Comparison of ENCODE assay signal across 1 cellular context in the genomic region with DNA sequence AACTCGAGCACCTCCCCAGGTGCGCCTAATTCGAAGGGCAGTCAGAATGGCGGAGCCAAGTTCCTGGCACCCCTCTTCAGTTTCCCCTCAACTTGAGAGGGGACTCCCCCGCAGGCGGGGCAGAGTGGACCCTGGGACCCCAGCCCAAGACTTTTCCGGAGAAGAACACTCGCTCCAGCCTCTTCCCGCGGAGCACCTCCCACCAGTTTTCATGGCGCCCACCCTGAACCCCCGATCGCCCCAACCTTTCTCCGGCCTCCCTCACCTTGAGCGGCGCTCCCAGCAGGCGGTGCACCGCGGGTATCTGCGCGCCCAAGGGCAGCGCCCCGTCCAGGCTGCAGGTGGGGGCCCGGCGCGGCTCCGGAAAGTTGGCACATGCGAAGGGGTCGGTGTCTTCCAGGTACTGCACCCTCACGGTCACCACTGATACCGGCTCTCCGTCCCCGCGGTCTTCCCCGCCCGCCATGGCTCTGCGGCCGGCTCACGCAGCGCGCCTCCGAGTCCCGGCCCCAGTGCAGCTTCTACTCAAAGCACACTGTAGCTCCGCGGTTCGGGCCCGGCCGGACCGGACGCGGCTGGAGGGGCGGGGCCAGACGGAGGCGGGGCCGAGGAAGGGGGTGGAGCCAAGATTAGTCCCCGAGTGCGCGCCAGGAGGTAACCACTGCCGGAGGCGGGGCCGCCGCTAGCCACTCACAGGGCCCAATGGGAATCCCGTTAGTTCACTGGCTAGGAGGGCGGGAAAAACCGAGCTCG.
TF ChIP-seq lines count a peak whose summit lies in the region.

Gene FHOD1 (minus strand): TSS at position 537 of the 753 bp plus-strand sequence. CDS start 71 bp downstream, at position 466.

TF ChIP-seq in HepG2, 621 proteins besides CTCF, POLR2A, EP300 and RAD21 (continued from another document and continues in another):
- TF ChIP-seq PAX8 (CRISPR knock-in tag; IDR thresholded peaks at IDR 0.05; ENCODE audit: borderline replicate concordance) (peak; percentile 67; the same call in 1 of the 2 replicates), RFX3 (CRISPR knock-in tag; IDR thresholded peaks at IDR 0.05) (no peak; the same call in 1 of the 2 replicates), DNMT3B (CRISPR knock-in tag; conservative IDR thresholded peaks at IDR 0.05) (no peak), WIZ (CRISPR knock-in tag; IDR thresholded peaks at IDR 0.05) (no peak), SIX4 (CRISPR knock-in tag; IDR thresholded peaks at IDR 0.05) (0 out of 2 replicates have a peak, but pooled peaks have one; percentile 17), POLR2G (IDR thresholded peaks at IDR 0.05; ENCODE audit: low read depth, low read length) (peak; percentile 73), MIXL1 (CRISPR knock-in tag; IDR thresholded peaks at IDR 0.05) (0 out of 2 replicates have a peak, but pooled peaks have one; percentile 64), GZF1 (CRISPR knock-in tag; IDR thresholded peaks at IDR 0.05) (no peak), MAFF (IDR thresholded peaks at IDR 0.05; ENCODE audit: low read depth, low read length) (no peak), NCOA1 (CRISPR knock-in tag; IDR thresholded peaks at IDR 0.05) (no peak), ZNF839 (CRISPR knock-in tag; IDR thresholded peaks at IDR 0.05; ENCODE audit: borderline replicate concordance) (no peak), ZNF7 (CRISPR knock-in tag; IDR thresholded peaks at IDR 0.05) (no peak), SP4 (CRISPR knock-in tag; IDR thresholded peaks at IDR 0.05) (peak; percentile 86), ZNF781 (CRISPR knock-in tag; IDR thresholded peaks at IDR 0.05; ENCODE audit: borderline replicate concordance, not compliant biosample characterization) (peak; percentile 25), NR2F6 (IDR thresholded peaks at IDR 0.05) (no peak), NR2F6 (CRISPR knock-in tag; IDR thresholded peaks at IDR 0.05) (no peak), ZNF335 (CRISPR knock-in tag; IDR thresholded peaks at IDR 0.05) (peak; percentile 65; the same call in 1 of the 2 replicates), ISL2 (CRISPR knock-in tag; IDR thresholded peaks at IDR 0.05) (no peak), RCOR2 (CRISPR knock-in tag; IDR thresholded peaks at IDR 0.05) (0 out of 2 replicates have a peak, but pooled peaks have one; percentile 27), PTBP1 (IDR thresholded peaks at IDR 0.05; ENCODE audit: low read depth, low read length, poor library complexity, severe bottlenecking) (no peak), ZNF549 (CRISPR knock-in tag; IDR thresholded peaks at IDR 0.05) (no peak), RBFOX2 (IDR thresholded peaks at IDR 0.05; ENCODE audit: low read depth, low read length) (peak; percentile 72), TARDBP (CRISPR knock-in tag; IDR thresholded peaks at IDR 0.05) (peak; percentile 88), CREM (IDR thresholded peaks at IDR 0.05) (no peak), CREM (CRISPR knock-in tag; IDR thresholded peaks at IDR 0.05) (no peak), ZNF580 (CRISPR knock-in tag; IDR thresholded peaks at IDR 0.05; ENCODE audit: borderline replicate concordance, low read depth) (peak; percentile 28; the same call in 1 of the 2 replicates), GATAD2A (CRISPR knock-in tag; IDR thresholded peaks at IDR 0.05) (0 out of 2 replicates have a peak, but pooled peaks have one; percentile 48), MXI1 (IDR thresholded peaks at IDR 0.05; ENCODE audit: borderline replicate concordance, low read depth, low read length) (peak; percentile 51; the same call in 1 of the 3 replicates), ZNF569 (CRISPR knock-in tag; IDR thresholded peaks at IDR 0.05; ENCODE audit: borderline replicate concordance) (no peak), SIN3B (IDR thresholded peaks at IDR 0.05; ENCODE audit: low read length) (no peak), REL (CRISPR knock-in tag; conservative IDR thresholded peaks at IDR 0.05) (peak; percentile 28; the same call in 1 of the 2 replicates), ERF (CRISPR knock-in tag; IDR thresholded peaks at IDR 0.05) (no peak; the same call in none of the 2 replicates), KAT8 (CRISPR knock-in tag; IDR thresholded peaks at IDR 0.05) (peak; percentile 49; the same call in 1 of the 2 replicates), ZNF564 (CRISPR knock-in tag; IDR thresholded peaks at IDR 0.05) (peak; percentile 63; the same call in 1 of the 2 replicates), ZNF331 (CRISPR knock-in tag; IDR thresholded peaks at IDR 0.05) (peak; percentile 60; the same call in 1 of the 2 replicates), MED1 (CRISPR knock-in tag; IDR thresholded peaks at IDR 0.05) (no peak; the same call in 1 of the 2 replicates), ZFY (CRISPR knock-in tag; IDR thresholded peaks at IDR 0.05) (peak; percentile 67; the same call in 1 of the 2 replicates), ZNF547 (CRISPR knock-in tag; IDR thresholded peaks at IDR 0.05) (peak; percentile 90), ZC3H13 (CRISPR knock-in tag; IDR thresholded peaks at IDR 0.05) (peak; percentile 87), MAZ (IDR thresholded peaks at IDR 0.05; ENCODE audit: borderline replicate concordance, low read depth, low read length) (no peak; the same call in 1 of the 2 replicates), MAZ (CRISPR knock-in tag; IDR thresholded peaks at IDR 0.05; ENCODE audit: low read depth) (0 out of 2 replicates have a peak, but pooled peaks have one; percentile 22), ZNF891 (CRISPR knock-in tag; IDR thresholded peaks at IDR 0.05) (peak; percentile 97), ZNF383 (CRISPR knock-in tag; IDR thresholded peaks at IDR 0.05; ENCODE audit: borderline replicate concordance) (no peak; the same call in 1 of the 2 replicates), ZNF251 (CRISPR knock-in tag; IDR thresholded peaks at IDR 0.05) (no peak), MEIS1 (CRISPR knock-in tag; IDR thresholded peaks at IDR 0.05; ENCODE audit: borderline replicate concordance) (no peak)
- TF ChIP-seq, protein P1, sequence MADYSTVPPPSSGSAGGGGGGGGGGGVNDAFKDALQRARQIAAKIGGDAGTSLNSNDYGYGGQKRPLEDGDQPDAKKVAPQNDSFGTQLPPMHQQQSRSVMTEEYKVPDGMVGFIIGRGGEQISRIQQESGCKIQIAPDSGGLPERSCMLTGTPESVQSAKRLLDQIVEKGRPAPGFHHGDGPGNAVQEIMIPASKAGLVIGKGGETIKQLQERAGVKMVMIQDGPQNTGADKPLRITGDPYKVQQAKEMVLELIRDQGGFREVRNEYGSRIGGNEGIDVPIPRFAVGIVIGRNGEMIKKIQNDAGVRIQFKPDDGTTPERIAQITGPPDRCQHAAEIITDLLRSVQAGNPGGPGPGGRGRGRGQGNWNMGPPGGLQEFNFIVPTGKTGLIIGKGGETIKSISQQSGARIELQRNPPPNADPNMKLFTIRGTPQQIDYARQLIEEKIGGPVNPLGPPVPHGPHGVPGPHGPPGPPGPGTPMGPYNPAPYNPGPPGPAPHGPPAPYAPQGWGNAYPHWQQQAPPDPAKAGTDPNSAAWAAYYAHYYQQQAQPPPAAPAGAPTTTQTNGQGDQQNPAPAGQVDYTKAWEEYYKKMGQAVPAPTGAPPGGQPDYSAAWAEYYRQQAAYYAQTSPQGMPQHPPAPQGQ (CRISPR knock-in tag; IDR thresholded peaks at IDR 0.05; ENCODE audit: borderline replicate concordance) = no peak; the same call in 1 of the 2 replicates
- TF ChIP-seq, protein P2, sequence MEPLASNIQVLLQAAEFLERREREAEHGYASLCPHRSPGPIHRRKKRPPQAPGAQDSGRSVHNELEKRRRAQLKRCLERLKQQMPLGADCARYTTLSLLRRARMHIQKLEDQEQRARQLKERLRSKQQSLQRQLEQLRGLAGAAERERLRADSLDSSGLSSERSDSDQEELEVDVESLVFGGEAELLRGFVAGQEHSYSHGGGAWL (CRISPR knock-in tag; IDR thresholded peaks at IDR 0.05) = peak; percentile 44; the same call in 1 of the 2 replicates
- TF ChIP-seq, protein P3, sequence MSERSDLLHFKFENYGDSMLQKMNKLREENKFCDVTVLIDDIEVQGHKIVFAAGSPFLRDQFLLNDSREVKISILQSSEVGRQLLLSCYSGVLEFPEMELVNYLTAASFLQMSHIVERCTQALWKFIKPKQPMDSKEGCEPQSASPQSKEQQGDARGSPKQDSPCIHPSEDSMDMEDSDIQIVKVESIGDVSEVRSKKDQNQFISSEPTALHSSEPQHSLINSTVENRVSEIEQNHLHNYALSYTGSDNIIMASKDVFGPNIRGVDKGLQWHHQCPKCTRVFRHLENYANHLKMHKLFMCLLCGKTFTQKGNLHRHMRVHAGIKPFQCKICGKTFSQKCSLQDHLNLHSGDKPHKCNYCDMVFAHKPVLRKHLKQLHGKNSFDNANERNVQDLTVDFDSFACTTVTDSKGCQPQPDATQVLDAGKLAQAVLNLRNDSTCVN (CRISPR knock-in tag; IDR thresholded peaks at IDR 0.05; ENCODE audit: borderline replicate concordance) = no peak
- TF ChIP-seq, protein P4, sequence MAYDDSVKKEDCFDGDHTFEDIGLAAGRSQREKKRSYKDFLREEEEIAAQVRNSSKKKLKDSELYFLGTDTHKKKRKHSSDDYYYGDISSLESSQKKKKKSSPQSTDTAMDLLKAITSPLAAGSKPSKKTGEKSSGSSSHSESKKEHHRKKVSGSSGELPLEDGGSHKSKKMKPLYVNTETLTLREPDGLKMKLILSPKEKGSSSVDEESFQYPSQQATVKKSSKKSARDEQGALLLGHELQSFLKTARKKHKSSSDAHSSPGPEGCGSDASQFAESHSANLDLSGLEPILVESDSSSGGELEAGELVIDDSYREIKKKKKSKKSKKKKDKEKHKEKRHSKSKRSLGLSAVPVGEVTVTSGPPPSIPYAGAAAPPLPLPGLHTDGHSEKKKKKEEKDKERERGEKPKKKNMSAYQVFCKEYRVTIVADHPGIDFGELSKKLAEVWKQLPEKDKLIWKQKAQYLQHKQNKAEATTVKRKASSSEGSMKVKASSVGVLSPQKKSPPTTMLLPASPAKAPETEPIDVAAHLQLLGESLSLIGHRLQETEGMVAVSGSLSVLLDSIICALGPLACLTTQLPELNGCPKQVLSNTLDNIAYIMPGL (CRISPR knock-in tag; IDR thresholded peaks at IDR 0.05; ENCODE audit: borderline replicate concordance in 1 of 2, low read depth in 1 of 2) = peak; percentile 21 to 48; a peak in 2 of 4 replicates
- TF ChIP-seq, protein P5, sequence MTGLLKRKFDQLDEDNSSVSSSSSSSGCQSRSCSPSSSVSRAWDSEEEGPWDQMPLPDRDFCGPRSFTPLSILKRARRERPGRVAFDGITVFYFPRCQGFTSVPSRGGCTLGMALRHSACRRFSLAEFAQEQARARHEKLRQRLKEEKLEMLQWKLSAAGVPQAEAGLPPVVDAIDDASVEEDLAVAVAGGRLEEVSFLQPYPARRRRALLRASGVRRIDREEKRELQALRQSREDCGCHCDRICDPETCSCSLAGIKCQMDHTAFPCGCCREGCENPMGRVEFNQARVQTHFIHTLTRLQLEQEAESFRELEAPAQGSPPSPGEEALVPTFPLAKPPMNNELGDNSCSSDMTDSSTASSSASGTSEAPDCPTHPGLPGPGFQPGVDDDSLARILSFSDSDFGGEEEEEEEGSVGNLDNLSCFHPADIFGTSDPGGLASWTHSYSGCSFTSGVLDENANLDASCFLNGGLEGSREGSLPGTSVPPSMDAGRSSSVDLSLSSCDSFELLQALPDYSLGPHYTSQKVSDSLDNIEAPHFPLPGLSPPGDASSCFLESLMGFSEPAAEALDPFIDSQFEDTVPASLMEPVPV (CRISPR knock-in tag; IDR thresholded peaks at IDR 0.05) = peak; percentile 91
- TF ChIP-seq, protein P6, sequence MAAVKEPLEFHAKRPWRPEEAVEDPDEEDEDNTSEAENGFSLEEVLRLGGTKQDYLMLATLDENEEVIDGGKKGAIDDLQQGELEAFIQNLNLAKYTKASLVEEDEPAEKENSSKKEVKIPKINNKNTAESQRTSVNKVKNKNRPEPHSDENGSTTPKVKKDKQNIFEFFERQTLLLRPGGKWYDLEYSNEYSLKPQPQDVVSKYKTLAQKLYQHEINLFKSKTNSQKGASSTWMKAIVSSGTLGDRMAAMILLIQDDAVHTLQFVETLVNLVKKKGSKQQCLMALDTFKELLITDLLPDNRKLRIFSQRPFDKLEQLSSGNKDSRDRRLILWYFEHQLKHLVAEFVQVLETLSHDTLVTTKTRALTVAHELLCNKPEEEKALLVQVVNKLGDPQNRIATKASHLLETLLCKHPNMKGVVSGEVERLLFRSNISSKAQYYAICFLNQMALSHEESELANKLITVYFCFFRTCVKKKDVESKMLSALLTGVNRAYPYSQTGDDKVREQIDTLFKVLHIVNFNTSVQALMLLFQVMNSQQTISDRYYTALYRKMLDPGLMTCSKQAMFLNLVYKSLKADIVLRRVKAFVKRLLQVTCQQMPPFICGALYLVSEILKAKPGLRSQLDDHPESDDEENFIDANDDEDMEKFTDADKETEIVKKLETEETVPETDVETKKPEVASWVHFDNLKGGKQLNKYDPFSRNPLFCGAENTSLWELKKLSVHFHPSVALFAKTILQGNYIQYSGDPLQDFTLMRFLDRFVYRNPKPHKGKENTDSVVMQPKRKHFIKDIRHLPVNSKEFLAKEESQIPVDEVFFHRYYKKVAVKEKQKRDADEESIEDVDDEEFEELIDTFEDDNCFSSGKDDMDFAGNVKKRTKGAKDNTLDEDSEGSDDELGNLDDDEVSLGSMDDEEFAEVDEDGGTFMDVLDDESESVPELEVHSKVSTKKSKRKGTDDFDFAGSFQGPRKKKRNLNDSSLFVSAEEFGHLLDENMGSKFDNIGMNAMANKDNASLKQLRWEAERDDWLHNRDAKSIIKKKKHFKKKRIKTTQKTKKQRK (IDR thresholded peaks at IDR 0.05; ENCODE audit: low read length) = no peak
- TF ChIP-seq, protein P7, sequence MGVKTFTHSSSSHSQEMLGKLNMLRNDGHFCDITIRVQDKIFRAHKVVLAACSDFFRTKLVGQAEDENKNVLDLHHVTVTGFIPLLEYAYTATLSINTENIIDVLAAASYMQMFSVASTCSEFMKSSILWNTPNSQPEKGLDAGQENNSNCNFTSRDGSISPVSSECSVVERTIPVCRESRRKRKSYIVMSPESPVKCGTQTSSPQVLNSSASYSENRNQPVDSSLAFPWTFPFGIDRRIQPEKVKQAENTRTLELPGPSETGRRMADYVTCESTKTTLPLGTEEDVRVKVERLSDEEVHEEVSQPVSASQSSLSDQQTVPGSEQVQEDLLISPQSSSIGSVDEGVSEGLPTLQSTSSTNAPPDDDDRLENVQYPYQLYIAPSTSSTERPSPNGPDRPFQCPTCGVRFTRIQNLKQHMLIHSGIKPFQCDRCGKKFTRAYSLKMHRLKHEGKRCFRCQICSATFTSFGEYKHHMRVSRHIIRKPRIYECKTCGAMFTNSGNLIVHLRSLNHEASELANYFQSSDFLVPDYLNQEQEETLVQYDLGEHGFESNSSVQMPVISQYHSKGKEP (CRISPR knock-in tag; IDR thresholded peaks at IDR 0.05) = 0 out of 2 replicates have a peak, but pooled peaks have one; percentile 24
